In genomic region chr18:30175061-30175574, GRCh38 we compare ENCODE assay signal across 18 cellular contexts.
"Had no signal": no experiment of that assay in that cellular context is flagged by ENCODE, and none has a peak within 500 bp of the region (broad histone marks: within the 10 kb centered on the region; RNA-seq: fewer than 3 reads in every experiment).

No MANE protein-coding gene starts in this region.

- DNase-seq: activated CD4-positive, alpha-beta T cell treated with anti-CD3 and anti-CD28 coated beads for 1 hour; activated naive CD4-positive, alpha-beta T cell; activated naive CD8-positive, alpha-beta T cell treated with anti-CD3 and anti-CD28 coated beads for 36 hours; activated T-cell treated with anti-CD3 and anti-CD28 coated beads, Interleukin-2, amount 50 U/mL, for 1 hour; colonic mucosa; dorsolateral prefrontal cortex; gastrocnemius medialis; hypothalamus; occipital lobe; small intestine; stimulated activated CD4-positive, alpha-beta T cell treated with anti-CD3 and anti-CD28 coated beads, Interleukin-4, amount 100 ng/mL, for 1 hour; T-cell; T-helper 9 cell had no signal

- H3K4me3 ChIP-seq: breast epithelium, colonic mucosa, dorsolateral prefrontal cortex, esophagus muscularis mucosa, gastrocnemius medialis, tibial nerve, vagina had no signal

- H3K27ac ChIP-seq: breast epithelium, colonic mucosa, dorsolateral prefrontal cortex, esophagus muscularis mucosa, gastrocnemius medialis, tibial nerve, vagina had no signal

- H3K36me3 ChIP-seq: breast epithelium, colonic mucosa, esophagus muscularis mucosa, gastrocnemius medialis, tibial nerve, vagina had no signal

- H3K4me1 ChIP-seq: breast epithelium, colonic mucosa, esophagus muscularis mucosa, gastrocnemius medialis, tibial nerve, vagina had no signal

- H3K9me3 ChIP-seq: colonic mucosa, esophagus muscularis mucosa, gastrocnemius medialis, vagina had no signal

- H3K27me3 ChIP-seq: breast epithelium, colonic mucosa, dorsolateral prefrontal cortex, esophagus muscularis mucosa, gastrocnemius medialis, tibial nerve, vagina had no signal

- ATAC-seq: gastrocnemius medialis, sciatic nerve, T-cell had no signal
